18 cellular contexts compared by ENCODE assay signal in the genomic region with DNA sequence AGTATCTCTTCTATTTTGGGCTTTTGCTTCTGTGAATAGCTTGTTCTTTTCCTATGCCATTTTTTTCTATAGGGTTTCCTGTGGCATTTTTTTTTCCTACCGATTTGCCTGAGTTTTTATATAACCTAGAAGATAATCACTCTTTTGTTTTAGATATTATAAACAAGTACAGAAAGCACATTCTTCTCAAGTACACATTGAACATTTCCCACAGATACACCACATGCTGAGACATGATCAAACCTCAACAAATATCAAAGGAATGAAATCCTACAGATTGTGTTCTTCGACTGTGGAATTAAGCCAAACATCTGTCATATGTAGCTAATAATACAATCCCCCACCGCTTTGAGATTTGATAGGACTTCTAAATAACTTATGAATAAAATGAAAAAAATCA.
"Had no signal": no experiment of that assay in that cellular context is flagged by ENCODE, and none has a peak within 500 bp of the region (broad histone marks: within the 10 kb centered on the region; RNA-seq: fewer than 3 reads in every experiment).

No MANE protein-coding gene starts in this region.

- H3K9me3 ChIP-seq: left ventricle myocardium inferior, tibial artery, vagina had no signal

- H3K27me3 ChIP-seq: brain microvascular endothelial cell, tibial artery, vagina had no signal

- H3K79me2 ChIP-seq: hepatocyte had no signal

- H3K4me3 ChIP-seq: hepatocyte, left ventricle myocardium inferior, tibial artery, vagina had no signal

- H3K36me3 ChIP-seq: brain microvascular endothelial cell, left ventricle myocardium inferior, tibial artery, vagina had no signal

- H3K4me2 ChIP-seq: hepatocyte had no signal

- H2AFZ ChIP-seq: hepatocyte had no signal

- H3K27ac ChIP-seq: brain microvascular endothelial cell, hepatocyte, left ventricle myocardium inferior, tibial artery, vagina had no signal

- DNase-seq: activated CD4-positive, CD25-positive, alpha-beta regulatory T cell treated with anti-CD3 and anti-CD28 coated beads, Interleukin-2, amount 50 U/mL, for 72 hours; activated naive CD4-positive, alpha-beta T cell; activated naive CD8-positive, alpha-beta T cell treated with anti-CD3 and anti-CD28 coated beads, Interleukin-2, amount 10 ng/mL, durations not matched to agents 7 days and 5 days; anterior cingulate cortex; brain microvascular endothelial cell; cerebellar nuclear complex; dermis blood vessel endothelial cell; kidney; left ventricle myocardium inferior; mesenchymal stem cell; posterior cingulate gyrus; stimulated activated CD4-positive, alpha-beta T cell treated with anti-CD3 and anti-CD28 coated beads, Interleukin-15, amount 100 ng/mL, for 24 hours; stimulated activated CD4-positive, alpha-beta T cell treated with anti-CD3 and anti-CD28 coated beads, Interleukin-4, amount 100 ng/mL, for 1 hour; stimulated activated naive B cell treated with anti-CD40 and anti-IgM and Interleukin-4, amounts not matched to agents 10 μg/mL and 1 μg/mL and 100 μg/mL, for 72 hours; T1000; tibial artery had no signal
